33 cellular contexts compared by ENCODE assay signal in the genomic region with DNA sequence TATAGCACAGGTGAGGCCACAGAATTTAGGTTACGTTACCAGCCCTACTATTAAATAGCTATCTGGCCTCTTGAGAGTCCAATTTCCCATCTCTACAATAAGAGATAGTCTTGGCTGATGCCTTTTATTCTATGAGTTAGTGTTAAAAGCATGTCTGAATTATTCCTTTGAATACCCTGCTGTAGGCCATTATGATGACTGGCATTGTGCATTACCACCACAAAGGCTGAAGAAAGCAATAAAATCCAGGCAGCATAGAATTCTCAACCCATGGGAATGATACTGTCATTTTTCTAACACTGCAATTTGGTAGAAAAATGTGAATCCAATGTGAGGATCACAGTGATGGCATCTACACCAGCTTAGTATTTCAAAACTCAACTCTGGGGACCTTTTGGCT. TPM values are rescaled to one million over a fixed set of nuclear protein-coding genes. Genes with fewer than 3 reads are reported as not detected.
"Had no signal": no experiment of that assay in that cellular context is flagged by ENCODE, and none has a peak within 500 bp of the region (broad histone marks: within the 10 kb centered on the region; RNA-seq: fewer than 3 reads in every experiment).

No MANE protein-coding gene starts in this region.

- H3K27ac Mint-ChIP-seq: dendritic cell treated with granulocyte-macrophage colony-stimulating factor and Interleukin-4, amounts not matched to agents 40 ng/mL and 50 ng/mL, for 4 days; effector memory CD8-positive, alpha-beta T cell; endodermal cell; mesothelial cell of epicardium; naive B cell; naive thymus-derived CD8-positive, alpha-beta T cell had no signal

- H3K4me3 ChIP-seq: esophagus squamous epithelium, gastrocnemius medialis, heart right ventricle, left lung, lower lobe of right lung, mucosa of descending colon had no signal

- H3K4me1 Mint-ChIP-seq: naive B cell; naive thymus-derived CD8-positive, alpha-beta T cell had no signal

- H3K9me3 ChIP-seq: esophagus squamous epithelium, gastrocnemius medialis, heart right ventricle, left lung, lower lobe of right lung, mucosa of descending colon had no signal

- H3K4me3 Mint-ChIP-seq: dendritic cell treated with granulocyte-macrophage colony-stimulating factor and Interleukin-4, amounts not matched to agents 40 ng/mL and 50 ng/mL, for 4 days; effector memory CD8-positive, alpha-beta T cell; endodermal cell; mesothelial cell of epicardium; naive B cell; naive thymus-derived CD8-positive, alpha-beta T cell had no signal

- H3K27ac ChIP-seq: epithelial cell of prostate, esophagus squamous epithelium, gastrocnemius medialis, heart right ventricle, left lung, lower lobe of right lung had no signal

- FAIRE-seq: endometrium, islet of Langerhans, keratinocyte had no signal

- H3K9me3 Mint-ChIP-seq: dendritic cell treated with granulocyte-macrophage colony-stimulating factor and Interleukin-4, amounts not matched to agents 40 ng/mL and 50 ng/mL, for 4 days; effector memory CD8-positive, alpha-beta T cell; naive thymus-derived CD8-positive, alpha-beta T cell had no signal

- H3K36me3 Mint-ChIP-seq: mesothelial cell of epicardium; naive B cell; naive thymus-derived CD8-positive, alpha-beta T cell had no signal

- H3K27me3 ChIP-seq: esophagus squamous epithelium had no signal

- H3K36me3 ChIP-seq: esophagus squamous epithelium, gastrocnemius medialis, heart right ventricle, left lung, lower lobe of right lung had no signal

- DNase-seq: cortex of kidney; effector CD8-positive, alpha-beta T cell; effector memory CD8-positive, alpha-beta T cell; endodermal cell; erythroblast; esophagus squamous epithelium; foreskin fibroblast; foreskin melanocyte; gastrocnemius medialis; glutamatergic neuron; head of caudate nucleus; heart right ventricle; hippocampal formation; left cardiac atrium; left lung; left ventricle myocardium superior; lower lobe of right lung; mesenchymal stem cell; mucosa of descending colon; naive B cell; naive thymus-derived CD8-positive, alpha-beta T cell had no signal

- H3K4me1 ChIP-seq: esophagus squamous epithelium, gastrocnemius medialis, heart right ventricle, left lung, lower lobe of right lung had no signal

RNA-seq across cellular contexts. Expression of a gene that starts 51.4 kb away (rescaled TPM):
- total RNA-seq: endodermal cell; esophagus mucosa; glomerular endothelial cell; kidney epithelial cell; left ventricle myocardium superior; lower leg skin; mesenteric fat pad; mesothelial cell of epicardium; myocyte; naive thymus-derived CD8-positive, alpha-beta T cell had no signal
